Comparison of ENCODE assay signal across 25 cellular contexts in the genomic region with DNA sequence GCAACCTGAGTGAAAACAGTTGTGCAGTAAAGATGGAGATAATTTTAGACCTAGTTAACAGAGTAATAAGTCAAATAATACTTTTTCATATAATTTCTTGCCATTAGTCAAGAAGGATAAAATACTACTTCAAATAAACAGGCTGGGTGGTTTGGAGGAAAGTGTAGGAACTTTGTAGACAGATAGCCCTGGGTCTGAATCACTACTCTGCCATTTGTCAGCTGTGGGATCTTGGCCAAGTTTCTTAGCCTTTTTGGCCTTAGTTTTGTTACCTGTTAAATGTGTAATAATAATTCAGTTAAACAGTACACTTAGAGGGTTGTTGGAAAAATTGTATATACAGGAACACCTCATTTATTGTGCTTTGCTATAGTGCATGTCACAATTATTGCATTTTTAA.
"Had no signal": no experiment of that assay in that cellular context is flagged by ENCODE, and none has a peak within 500 bp of the region (broad histone marks: within the 10 kb centered on the region; RNA-seq: fewer than 3 reads in every experiment).

No MANE protein-coding gene starts in this region.

- H3K4me1 ChIP-seq: esophagus squamous epithelium, heart right ventricle, prostate gland, right atrium auricular region, upper lobe of left lung had no signal

- FAIRE-seq: colon, kidney had no signal

- DNase-seq: activated CD4-positive, alpha-beta memory T cell treated with anti-CD3 and anti-CD28 coated beads, Interleukin-2, amount 10 ng/mL, durations not matched to agents 7 days and 5 days; activated CD4-positive, alpha-beta T cell treated with anti-CD3 and anti-CD28 coated beads, Interleukin-2, amount 10 ng/mL, durations not matched to agents 24 days and 14 days; activated effector memory CD4-positive, alpha-beta T cell treated with anti-CD3 and anti-CD28 coated beads, Interleukin-2, amount 50 U/mL, for 16 hours; activated naive CD4-positive, alpha-beta T cell treated with anti-CD3 and anti-CD28 coated beads, Interleukin-2, amount 10 ng/mL, durations not matched to agents 7 days and 5 days; activated T-cell treated with anti-CD3 and anti-CD28 coated beads, Interleukin-2, amount 50 U/mL, for 72 hours; central memory CD4-positive, alpha-beta T cell; dorsolateral prefrontal cortex; effector memory CD8-positive, alpha-beta T cell; esophagus squamous epithelium; heart right ventricle; kidney; ovary; stimulated activated CD4-positive, alpha-beta T cell treated with anti-CD3 and anti-CD28 coated beads, Interleukin-4, amount 100 ng/mL, for 4 hours; stimulated activated naive CD8-positive, alpha-beta T cell treated with anti-CD3 and anti-CD28 coated beads, Interleukin-15, Interleukin-2, amounts not matched to agents 100 U/mL and 50 U/mL, for 24 hours; T-helper 2 cell; upper lobe of left lung had no signal

- H3K27ac ChIP-seq: dorsolateral prefrontal cortex, esophagus squamous epithelium, heart right ventricle, neutrophil, ovary, prostate gland, right atrium auricular region, upper lobe of left lung, VCaP had no signal

- H3K9me3 ChIP-seq: esophagus squamous epithelium, heart right ventricle, neutrophil, ovary, prostate gland, right atrium auricular region, upper lobe of left lung had no signal

- H3K4me3 ChIP-seq: dorsolateral prefrontal cortex, esophagus squamous epithelium, heart right ventricle, lung, ovary, prostate gland, right atrium auricular region, upper lobe of left lung had no signal

- H3K27me3 ChIP-seq: dorsolateral prefrontal cortex, esophagus squamous epithelium, heart right ventricle, neutrophil, ovary, right atrium auricular region, upper lobe of left lung had no signal

- H3K36me3 ChIP-seq: esophagus squamous epithelium, heart right ventricle, neutrophil, ovary, prostate gland, right atrium auricular region, upper lobe of left lung had no signal

- ATAC-seq: activated CD4-positive, CD25-positive, alpha-beta regulatory T cell treated with anti-CD3 and anti-CD28 coated beads, Interleukin-2, amount 50 U/mL, for 24 hours; activated T-cell treated with anti-CD3 and anti-CD28 coated beads, Interleukin-2, amount 50 U/mL, for 72 hours; effector memory CD8-positive, alpha-beta T cell; heart right ventricle; left lobe of liver; natural killer cell treated with Interleukin-12 subunit alpha and Interleukin-12 subunit beta and Interleukin-15 and Interleukin-18, amount 100 ng/mL, for 72 hours; stimulated activated naive CD8-positive, alpha-beta T cell treated with anti-CD3 and anti-CD28 coated beads, Interleukin-15, Interleukin-2, amounts not matched to agents 100 U/mL and 50 U/mL, for 24 hours had no signal
